16 cellular contexts compared by ENCODE assay signal in genomic region chr16:11618107-11618717, GRCh38. TPM values are rescaled to one million over a fixed set of nuclear protein-coding genes. Genes with fewer than 3 reads are reported as not detected.
DNase-seq lines count a peak whose midpoint lies in the region; ATAC-seq, FAIRE-seq and TF ChIP-seq lines count a peak whose summit lies in the region.
"Had no signal": no experiment of that assay in that cellular context is flagged by ENCODE, and none has a peak within 500 bp of the region (broad histone marks: within the 10 kb centered on the region; RNA-seq: fewer than 3 reads in every experiment).

No MANE protein-coding gene starts in this region.

- intact Hi-C loops in activated CD4-positive, alpha-beta memory T cell treated with anti-CD3 and anti-CD28 coated beads for 36 hours (cut with micrococcal nuclease), result loop anchor here (2.0 kb wide), 1 partner anchor 57 kb away; no protein-coding TSS in a partner anchor
- intact Hi-C loops in K562 (cut with micrococcal nuclease), result no loop called here
- intact Hi-C loops in activated T-helper 2 cell treated with anti-CD3 and anti-CD28 coated beads, Interferon-gamma antibody, Interleukin-2, Interleukin-4, amounts not matched to agents 10 μg/mL and 5 μg/mL and 100 μg/mL, durations not matched to agents 14 hours and 24 hours and 36 hours (cut with micrococcal nuclease), result loop anchor here (2.0 kb wide), 1 partner anchor 31 kb away; the partner anchor contains the start of gene LITAF
- intact Hi-C loops in colonic mucosa (cut with DNase I), result no loop called here

- POLR2A ChIA-PET in activated CD4-positive, alpha-beta memory T cell treated with anti-CD3 and anti-CD28 coated beads, Interleukin-2, amount 10 ng/mL, durations not matched to agents 7 days and 5 days (lab: Charles Lee), result interaction anchor here (1.2 to 4.9 kb wide), 5 partner anchors 11 to 58 kb away, joined by 3 to 60 read pairs (median 6); partner anchors contain the start of gene LITAF
- POLR2A ChIA-PET in activated CD4-positive, alpha-beta memory T cell treated with anti-CD3 and anti-CD28 coated beads for 36 hours (lab: Charles Lee), result interaction anchor here (0.6 to 1.2 kb wide), 2 partner anchors 32 to 46 kb away, joined by 4 to 6 read pairs; no protein-coding TSS in a partner anchor
- POLR2A ChIA-PET in K562 (lab: Yijun Ruan, JAX), result no interaction called here

- H3K4me3 ChIP-seq in K562 (no peak overlapping the region), neutrophil (ENCODE audit: low read depth in 1 of 2, low read length in 1 of 2) (no peak overlapping the region), colonic mucosa (no peak overlapping the region)
- H3K4me3 ChIP-seq: left lung had no signal

- CTCF ChIA-PET in activated CD4-positive, alpha-beta memory T cell treated with anti-CD3 and anti-CD28 coated beads, Interleukin-2, amount 10 ng/mL, durations not matched to agents 7 days and 5 days (lab: Charles Lee), result interaction anchor here (0.5 to 2.0 kb wide), 3 partner anchors 31 to 203 kb away, joined by 3 to 8 read pairs (median 3); partner anchors contain the start of gene LITAF
- CTCF ChIA-PET in activated CD4-positive, alpha-beta memory T cell treated with anti-CD3 and anti-CD28 coated beads for 36 hours (lab: Charles Lee), result no interaction called here
- CTCF ChIA-PET in K562 (lab: Yijun Ruan, JAX; ENCODE audit: low intra/inter-chr PET ratio), result no interaction called here

- H3K9me3 ChIP-seq in K562 (replicated peaks; ENCODE audit: control insufficient read depth, insufficient read depth, low read depth, low read length), result no peaks in the 10 kb centered on the region; the same call in 1 of the 2 replicates
- no peaks in the 10 kb centered on the region for H3K9me3 ChIP-seq in neutrophil
- no peaks in the 10 kb centered on the region for H3K9me3 ChIP-seq in colonic mucosa

- in situ Hi-C loops in K562 (cut with MboI), result no loop called here

- no peak for FAIRE-seq in K562 (lab: Jason Lieb, UNC)
- FAIRE-seq: endometrium, H54 had no signal

- peak overlapping the region; percentile 58 for H3K27ac Mint-ChIP-seq in activated CD4-positive, alpha-beta memory T cell treated with anti-CD3 and anti-CD28 coated beads, Interleukin-2, amount 10 ng/mL, durations not matched to agents 7 days and 5 days
- no peak overlapping the region for H3K27ac Mint-ChIP-seq in activated CD4-positive, alpha-beta memory T cell treated with anti-CD3 and anti-CD28 coated beads for 36 hours
- H3K27ac Mint-ChIP-seq in activated T-helper 2 cell treated with anti-CD3 and anti-CD28 coated beads, Interferon-gamma antibody, Interleukin-2, Interleukin-4, amounts not matched to agents 10 μg/mL and 5 μg/mL and 100 μg/mL, durations not matched to agents 14 hours and 24 hours and 36 hours, result no peak overlapping the region

- H3K4me3 Mint-ChIP-seq in activated CD4-positive, alpha-beta memory T cell treated with anti-CD3 and anti-CD28 coated beads, Interleukin-2, amount 10 ng/mL, durations not matched to agents 7 days and 5 days, result no peak overlapping the region
- H3K4me3 Mint-ChIP-seq in activated CD4-positive, alpha-beta memory T cell treated with anti-CD3 and anti-CD28 coated beads for 36 hours, result no peak overlapping the region
- no peak overlapping the region for H3K4me3 Mint-ChIP-seq in activated T-helper 2 cell treated with anti-CD3 and anti-CD28 coated beads, Interferon-gamma antibody, Interleukin-2, Interleukin-4, amounts not matched to agents 10 μg/mL and 5 μg/mL and 100 μg/mL, durations not matched to agents 14 hours and 24 hours and 36 hours (ENCODE audit: low read depth)
- H3K4me3 Mint-ChIP-seq: activated CD4-positive, alpha-beta T cell treated with anti-CD3 and anti-CD28 coated beads, Interleukin-2, amount 10 ng/mL, durations not matched to agents 24 days and 14 days; activated T-cell treated with anti-CD3 and anti-CD28 coated beads, Interleukin-2, amount 50 U/mL, for 4 hours had no signal

- H3K36me3 ChIP-seq in K562 (ENCODE audit: control insufficient read depth, insufficient read depth, low read length) (no peaks in the 10 kb centered on the region), neutrophil (no peaks in the 10 kb centered on the region), colonic mucosa (no peaks in the 10 kb centered on the region)
- H3K36me3 ChIP-seq: left lung had no signal

- H3K9ac ChIP-seq in K562 (ENCODE audit: insufficient read depth in 1 of 2, low read depth in 2 of 2, low read length in 2 of 2), result no peak overlapping the region
- H3K9ac ChIP-seq in colonic mucosa (ENCODE audit: low read depth in 2 of 2, low read length in 2 of 2), result no peak overlapping the region

- no peak for DNase-seq in activated CD4-positive, alpha-beta memory T cell treated with anti-CD3 and anti-CD28 coated beads, Interleukin-2, amount 10 ng/mL, durations not matched to agents 7 days and 5 days
- DNase-seq in activated CD4-positive, alpha-beta memory T cell treated with anti-CD3 and anti-CD28 coated beads for 36 hours, result no peak
- DNase-seq in ELF-1 (ENCODE audit: low read depth, low spot score) (peak; percentile 69), K562 (ENCODE audit: extremely low read depth in 1 of 4, low spot score in 3 of 4) (no peak), NCI-H1694 treated with DMSO at 0.1 percent for 48 hours (lab: John Stamatoyannopoulos, UW) (no peak), colonic mucosa (no peak)
- DNase-seq in activated T-helper 2 cell treated with anti-CD3 and anti-CD28 coated beads, Interferon-gamma antibody, Interleukin-2, Interleukin-4, amounts not matched to agents 10 μg/mL and 5 μg/mL and 100 μg/mL, durations not matched to agents 14 hours and 24 hours and 36 hours (ENCODE audit: low spot score), result no peak
- DNase-seq: activated CD4-positive, alpha-beta T cell treated with anti-CD3 and anti-CD28 coated beads, Interleukin-2, amount 10 ng/mL, durations not matched to agents 24 days and 14 days; activated T-cell treated with anti-CD3 and anti-CD28 coated beads, Interleukin-2, amount 50 U/mL, for 4 hours; amygdala; foreskin fibroblast; left lung; NCI-H1694 had no signal

- peaks cover 63% of the 10 kb centered on the region for H3K4me1 Mint-ChIP-seq in activated CD4-positive, alpha-beta memory T cell treated with anti-CD3 and anti-CD28 coated beads, Interleukin-2, amount 10 ng/mL, durations not matched to agents 7 days and 5 days
- H3K4me1 Mint-ChIP-seq in activated CD4-positive, alpha-beta memory T cell treated with anti-CD3 and anti-CD28 coated beads for 36 hours (ENCODE audit: low read depth), result peaks cover 34% of the 10 kb centered on the region
- peaks cover 33% of the 10 kb centered on the region for H3K4me1 Mint-ChIP-seq in activated T-helper 2 cell treated with anti-CD3 and anti-CD28 coated beads, Interferon-gamma antibody, Interleukin-2, Interleukin-4, amounts not matched to agents 10 μg/mL and 5 μg/mL and 100 μg/mL, durations not matched to agents 14 hours and 24 hours and 36 hours (ENCODE audit: low read depth)

- no peak for ATAC-seq in K562
- ATAC-seq: activated T-cell treated with anti-CD3 and anti-CD28 coated beads, Interleukin-2, amount 50 U/mL, for 4 hours had no signal

- H3K9me1 ChIP-seq in K562 (ENCODE audit: control insufficient read depth, insufficient read depth, low read length), result no peaks in the 10 kb centered on the region

- no TSS peak for BruUV-seq in K562 (replicated peaks; lab: Mats Ljungman, UMichigan)

- H3K27ac ChIP-seq in K562 (ENCODE audit: extremely low read depth, low read depth, low read length) (no peak overlapping the region), neutrophil (peak overlapping the region; percentile 86), colonic mucosa (no peak overlapping the region)

- no peaks in the 10 kb centered on the region for H4K20me1 ChIP-seq in K562 (replicated peaks; ENCODE audit: control insufficient read depth, insufficient read depth, low read length)

- peaks cover 14% of the 10 kb centered on the region for H3K36me3 Mint-ChIP-seq in activated CD4-positive, alpha-beta memory T cell treated with anti-CD3 and anti-CD28 coated beads, Interleukin-2, amount 10 ng/mL, durations not matched to agents 7 days and 5 days (ENCODE audit: low read depth)
- peaks cover 1% of the 10 kb centered on the region for H3K36me3 Mint-ChIP-seq in activated CD4-positive, alpha-beta memory T cell treated with anti-CD3 and anti-CD28 coated beads for 36 hours
- peaks cover 6% of the 10 kb centered on the region for H3K36me3 Mint-ChIP-seq in activated T-helper 2 cell treated with anti-CD3 and anti-CD28 coated beads, Interferon-gamma antibody, Interleukin-2, Interleukin-4, amounts not matched to agents 10 μg/mL and 5 μg/mL and 100 μg/mL, durations not matched to agents 14 hours and 24 hours and 36 hours (ENCODE audit: low read depth)

- H3K9me3 Mint-ChIP-seq in activated CD4-positive, alpha-beta memory T cell treated with anti-CD3 and anti-CD28 coated beads, Interleukin-2, amount 10 ng/mL, durations not matched to agents 7 days and 5 days, result peaks cover 4% of the 10 kb centered on the region
- H3K9me3 Mint-ChIP-seq in activated CD4-positive, alpha-beta memory T cell treated with anti-CD3 and anti-CD28 coated beads for 36 hours, result peaks cover 7% of the 10 kb centered on the region
- peaks cover 8% of the 10 kb centered on the region for H3K9me3 Mint-ChIP-seq in activated T-helper 2 cell treated with anti-CD3 and anti-CD28 coated beads, Interferon-gamma antibody, Interleukin-2, Interleukin-4, amounts not matched to agents 10 μg/mL and 5 μg/mL and 100 μg/mL, durations not matched to agents 14 hours and 24 hours and 36 hours

- H3K79me2 ChIP-seq in K562 (ENCODE audit: control insufficient read depth, insufficient read depth, low read length), result no peaks in the 10 kb centered on the region

- TF ChIP-seq EP300 in K562 (IDR thresholded peaks at IDR 0.05; ENCODE audit: low read length), result no peak

- WGBS in K562 (ENCODE audit: insufficient coverage, low coverage, missing lambda C conversion rate), result 61% methylated on average over 16 of the region's 16 CpGs

- H3K27me3 ChIP-seq in K562 (ENCODE audit: control insufficient read depth in 2 of 2, insufficient read depth in 2 of 2, low read length in 2 of 2), result no peaks in the 10 kb centered on the region
- no peaks in the 10 kb centered on the region for H3K27me3 ChIP-seq in neutrophil
- no peaks in the 10 kb centered on the region for H3K27me3 ChIP-seq in colonic mucosa
- H3K27me3 ChIP-seq: left lung had no signal

- TF ChIP-seq RAD21 in K562 (CRISPR knock-in tag; conservative IDR thresholded peaks at IDR 0.05 in 1 of 2, IDR thresholded peaks at IDR 0.05 in 1 of 2), result no peak

- no peak for TF ChIP-seq POLR2A in K562 (conservative IDR thresholded peaks at IDR 0.05)

- H3K27me3 Mint-ChIP-seq in activated CD4-positive, alpha-beta memory T cell treated with anti-CD3 and anti-CD28 coated beads, Interleukin-2, amount 10 ng/mL, durations not matched to agents 7 days and 5 days, result peaks cover 3% of the 10 kb centered on the region
- H3K27me3 Mint-ChIP-seq in activated CD4-positive, alpha-beta memory T cell treated with anti-CD3 and anti-CD28 coated beads for 36 hours, result no peaks in the 10 kb centered on the region
- no peaks in the 10 kb centered on the region for H3K27me3 Mint-ChIP-seq in activated T-helper 2 cell treated with anti-CD3 and anti-CD28 coated beads, Interferon-gamma antibody, Interleukin-2, Interleukin-4, amounts not matched to agents 10 μg/mL and 5 μg/mL and 100 μg/mL, durations not matched to agents 14 hours and 24 hours and 36 hours (ENCODE audit: low read depth)
- H3K27me3 Mint-ChIP-seq: activated CD4-positive, alpha-beta T cell treated with anti-CD3 and anti-CD28 coated beads, Interleukin-2, amount 10 ng/mL, durations not matched to agents 24 days and 14 days had no signal

- H2AFZ ChIP-seq in K562 (ENCODE audit: low read depth, low read length), result peak overlapping the region; percentile 28; the same call in 1 of the 2 replicates

- TF ChIP-seq CTCF in K562 (IDR thresholded peaks at IDR 0.05 in 2 of 3, conservative IDR thresholded peaks at IDR 0.05 in 1 of 3; ENCODE audit: insufficient read depth in 2 of 3, low read depth in 1 of 3, low read length in 3 of 3) (no peak), neutrophil (IDR thresholded peaks at IDR 0.05) (no peak), colonic mucosa (IDR thresholded peaks at IDR 0.05) (no peak)

- H3K4me1 ChIP-seq in K562 (replicated peaks in 1 of 2; ENCODE audit: control insufficient read depth in 2 of 2, insufficient read depth in 2 of 2, low read length in 2 of 2) (peaks cover 21% of the 10 kb centered on the region in 2 experiments), neutrophil (ENCODE audit: control insufficient read depth in 1 of 2, insufficient read depth in 1 of 2, low read depth in 1 of 2, low read length in 1 of 2) (peaks cover 65 to 66% of the 10 kb centered on the region in 2 experiments), colonic mucosa (peaks cover 7% of the 10 kb centered on the region)

- H3K4me2 ChIP-seq in K562 (ENCODE audit: insufficient read depth, low read length), result no peak overlapping the region

RNA-seq across cellular contexts. Expression of gene LITAF, which starts 31.5 kb away (rescaled TPM):
- total RNA-seq in activated CD4-positive, alpha-beta memory T cell treated with anti-CD3 and anti-CD28 coated beads, Interleukin-2, amount 10 ng/mL, durations not matched to agents 7 days and 5 days, result 100 to 1,000 TPM; 149 to 157 TPM
- total RNA-seq in activated CD4-positive, alpha-beta memory T cell treated with anti-CD3 and anti-CD28 coated beads for 36 hours, result 100 to 1,000 TPM; 130 to 134 TPM
- total RNA-seq in K562 (2011; cell fraction: chromatin; rRNA removed; ENCODE audit: low replicate concordance), result 1.8 and 3.5 TPM in 2 replicates
- 1.3 and 2.8 TPM in 2 replicates for total RNA-seq in K562 (2011; cell fraction: nucleolus; rRNA removed)
- 1.2 and 3.2 TPM in 2 replicates for total RNA-seq in K562 (2011; cell fraction: nucleoplasm; rRNA removed)
- 4.1 and 6.2 TPM in 2 replicates for total RNA-seq in K562 (2014; rRNA removed)
- 7.5 and 10.0 TPM in 2 replicates for total RNA-seq in K562 (2014; rRNA removed; fragmentation: Illumina TruSeq; extraction: Trizol)
- 11.1 and 11.9 TPM in 2 replicates for total RNA-seq in K562 (2015; rRNA removed; fragmentation: Illumina TruSeq; extraction: Trizol)
- total RNA-seq in K562 (2021), result 10.8 and 13.9 TPM in 2 replicates
- polyA plus RNA-seq in K562 (2011; rRNA removed), result 4.4 and 7.8 TPM in 2 replicates
- 15.6 and 16.4 TPM in 2 replicates for polyA plus RNA-seq in K562 (2011; cell fraction: cytosol; rRNA removed)
- 4.4 and 4.7 TPM in 2 replicates for polyA plus RNA-seq in K562 (2011; cell fraction: nucleus; rRNA removed)
- 14.5 and 40.7 TPM in 2 replicates for polyA plus RNA-seq in K562 (2012)
- 14.1 and 14.8 TPM in 2 replicates for polyA plus RNA-seq in K562 (2014; fragmentation: Illumina TruSeq; extraction: Trizol)
- polyA plus RNA-seq in K562 (2014; fragmentation: Nextera tagmentation; extraction: Ambion mirVana), result 10 to 100 TPM; 14.9 to 17.8 TPM
- polyA plus RNA-seq in K562 (2014; rRNA removed), result 4.9 and 6.8 TPM in 2 replicates
- polyA minus RNA-seq in K562 (2011; rRNA and poly(A)+ RNA removed), result 2.9 and 3.1 TPM in 2 replicates
- polyA minus RNA-seq in K562 (2011; cell fraction: cytosol; rRNA and poly(A)+ RNA removed), result 2.1 and 4.6 TPM in 2 replicates
- 1.2 and 2.2 TPM in 2 replicates for polyA minus RNA-seq in K562 (2011; cell fraction: nucleus; rRNA and poly(A)+ RNA removed)
- 121 and 135 TPM in 2 replicates for total RNA-seq in activated T-helper 2 cell treated with anti-CD3 and anti-CD28 coated beads, Interferon-gamma antibody, Interleukin-2, Interleukin-4, amounts not matched to agents 10 μg/mL and 5 μg/mL and 100 μg/mL, durations not matched to agents 14 hours and 24 hours and 36 hours
- 100 to 1,000 TPM; 144 to 211 TPM for total RNA-seq in colonic mucosa

RNA-seq across cellular contexts. Expression of gene SNN, which starts 50.0 kb away (rescaled TPM):
- 1 to 10 TPM; 6.2 to 7.3 TPM for total RNA-seq in activated CD4-positive, alpha-beta memory T cell treated with anti-CD3 and anti-CD28 coated beads, Interleukin-2, amount 10 ng/mL, durations not matched to agents 7 days and 5 days
- 1 to 10 TPM; 9.1 TPM for total RNA-seq in activated CD4-positive, alpha-beta memory T cell treated with anti-CD3 and anti-CD28 coated beads for 36 hours
- 0.81 and 2.2 TPM in 2 replicates for total RNA-seq in K562 (2011; cell fraction: chromatin; rRNA removed; ENCODE audit: low replicate concordance)
- total RNA-seq in K562 (2011; cell fraction: nucleolus; rRNA removed), result 1.7 and 2.0 TPM in 2 replicates
- total RNA-seq in K562 (2011; cell fraction: nucleoplasm; rRNA removed), result 1.8 and 2.4 TPM in 2 replicates
- total RNA-seq in K562 (2014; rRNA removed) (1.4 and 2.4 TPM in 2 replicates), K562 (2014; rRNA removed; fragmentation: Illumina TruSeq; extraction: Trizol) (1.5 and 1.6 TPM in 2 replicates), K562 (2015; rRNA removed; fragmentation: Illumina TruSeq; extraction: Trizol) (2.8 and 3.0 TPM in 2 replicates), K562 (2021) (2.0 and 2.9 TPM in 2 replicates), colonic mucosa (1 to 10 TPM; 2.4 to 5.6 TPM)
- polyA plus RNA-seq in K562 (2011; rRNA removed) (2.2 and 2.3 TPM in 2 replicates), K562 (2014; fragmentation: Illumina TruSeq; extraction: Trizol) (1.9 and 2.6 TPM in 2 replicates), K562 (2014; fragmentation: Nextera tagmentation; extraction: Ambion mirVana) (under 1 TPM; 0.07 to 0.22 TPM), K562 (2014; rRNA removed) (1.9 and 2.5 TPM in 2 replicates)
- polyA plus RNA-seq in K562 (2011; cell fraction: cytosol; rRNA removed), result 2.3 and 2.9 TPM in 2 replicates
- 1.2 and 2.1 TPM in 2 replicates for polyA plus RNA-seq in K562 (2011; cell fraction: nucleus; rRNA removed)
- 3.0 and 3.7 TPM in 2 replicates for polyA plus RNA-seq in K562 (2012)
- 1.4 TPM in 2 replicates for polyA minus RNA-seq in K562 (2011; rRNA and poly(A)+ RNA removed)
- 0.67 and 1.7 TPM in 2 replicates for polyA minus RNA-seq in K562 (2011; cell fraction: cytosol; rRNA and poly(A)+ RNA removed)
- 0.94 and 2.0 TPM in 2 replicates for polyA minus RNA-seq in K562 (2011; cell fraction: nucleus; rRNA and poly(A)+ RNA removed)
- 8.6 and 9.5 TPM in 2 replicates for total RNA-seq in activated T-helper 2 cell treated with anti-CD3 and anti-CD28 coated beads, Interferon-gamma antibody, Interleukin-2, Interleukin-4, amounts not matched to agents 10 μg/mL and 5 μg/mL and 100 μg/mL, durations not matched to agents 14 hours and 24 hours and 36 hours

Comparison
In these comparisons a context has a peak if more than half of its experiments do, and no peak if none do; other contexts are left out.
1. intact Hi-C loops: an anchor here in activated CD4-positive, alpha-beta memory T cell treated with anti-CD3 and anti-CD28 coated beads for 36 hours (2.0 kb wide) and activated T-helper 2 cell treated with anti-CD3 and anti-CD28 coated beads, Interferon-gamma antibody, Interleukin-2, Interleukin-4, amounts not matched to agents 10 μg/mL and 5 μg/mL and 100 μg/mL, durations not matched to agents 14 hours and 24 hours and 36 hours (2.0 kb wide); none called in K562 and colonic mucosa.